In the genomic region with DNA sequence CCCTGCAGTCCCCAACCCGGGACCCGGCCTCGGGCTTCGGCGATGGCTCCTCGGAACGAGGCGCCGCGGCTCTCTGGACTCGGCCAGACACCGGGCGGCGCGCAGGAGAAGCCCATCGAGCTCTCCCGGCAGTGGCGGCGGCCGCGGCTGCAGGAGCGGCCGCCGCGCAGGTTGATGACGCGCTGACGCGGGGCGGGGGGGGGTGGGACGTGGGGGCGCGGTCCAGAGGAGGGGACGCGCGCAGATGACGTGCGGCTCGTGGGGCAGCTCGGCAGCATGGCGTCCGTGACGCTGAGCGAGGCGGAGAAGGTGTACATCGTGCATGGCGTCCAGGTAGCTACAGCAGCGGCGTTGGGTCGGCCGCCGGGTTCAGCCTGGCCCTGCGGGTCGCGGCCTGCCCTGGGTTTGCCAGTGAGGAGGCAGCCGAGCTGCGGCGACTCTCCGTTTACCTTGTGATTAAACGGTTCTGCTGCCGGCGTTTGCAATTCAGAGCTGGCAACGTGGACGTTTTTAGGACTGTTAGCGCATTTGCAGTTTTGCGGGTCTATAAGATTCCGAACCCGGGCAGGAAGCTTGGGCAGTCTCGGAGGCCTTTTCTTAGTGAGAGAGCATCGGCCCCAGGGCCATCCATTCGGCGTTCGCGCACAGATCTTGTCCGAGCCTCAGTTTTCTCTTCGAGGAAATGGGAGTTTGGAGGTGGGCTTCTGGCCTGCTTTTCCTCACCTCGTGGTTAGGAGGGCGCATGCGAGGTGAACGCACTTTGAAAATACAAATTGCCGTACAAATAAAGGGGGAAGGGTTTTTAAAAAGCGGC, we compare ENCODE assay signal across 8 cellular contexts. TPM values are rescaled to one million over a fixed set of nuclear protein-coding genes. Genes with fewer than 3 reads are reported as not detected.
A peak's percentile ranks its signal among the peaks of the same experiment; 100 is the strongest.
DNase-seq lines count a peak whose midpoint lies in the region; ATAC-seq and TF ChIP-seq lines count a peak whose summit lies in the region.

A gene (plus strand): TSS at position 243 of the 814 bp plus-strand sequence. CDS start 34 bp downstream, at position 277.
A gene with protein sequence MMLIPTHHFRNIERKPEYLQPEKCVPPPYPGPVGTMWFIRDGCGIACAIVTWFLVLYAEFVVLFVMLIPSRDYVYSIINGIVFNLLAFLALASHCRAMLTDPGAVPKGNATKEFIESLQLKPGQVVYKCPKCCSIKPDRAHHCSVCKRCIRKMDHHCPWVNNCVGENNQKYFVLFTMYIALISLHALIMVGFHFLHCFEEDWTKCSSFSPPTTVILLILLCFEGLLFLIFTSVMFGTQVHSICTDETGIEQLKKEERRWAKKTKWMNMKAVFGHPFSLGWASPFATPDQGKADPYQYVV (minus strand): TSS at position 173 of the 814 bp plus-strand sequence. CDS start 16,738 bp downstream, outside the sequence.

- H3K4me3 Mint-ChIP-seq in activated CD4-positive, alpha-beta T cell treated with anti-CD3 and anti-CD28 coated beads, Interleukin-2, amount 10 ng/mL, durations not matched to agents 7 days and 5 days, result peak within 1 kb of the TSS; percentile 96

- in situ Hi-C loops in GM18951 (cut with MboI; ENCODE audit: low sequenced_read_pairs, unreplicated experiment), result no loop called here

- ATAC-seq in HG03159 (IDR thresholded peaks at IDR 0.05; ENCODE audit: unreplicated experiment) (peak; percentile 79), left lobe of liver (peak; percentile 90)

- H3K4me1 Mint-ChIP-seq in activated CD4-positive, alpha-beta T cell treated with anti-CD3 and anti-CD28 coated beads, Interleukin-2, amount 10 ng/mL, durations not matched to agents 7 days and 5 days, result peaks cover 59% of the 10 kb centered on the region

- DNase-seq in AG09319 (ENCODE audit: extremely low read depth, low read depth) (peak; percentile 48), NCI-H526 (lab: John Stamatoyannopoulos, UW) (peak; percentile 61 to 90), cortex of kidney (lab: John Stamatoyannopoulos, UW) (peak; percentile 45), left lobe of liver (ENCODE audit: low spot score) (peak; percentile 88)
- peak; percentile 89 for DNase-seq in activated CD4-positive, alpha-beta T cell treated with anti-CD3 and anti-CD28 coated beads, Interleukin-2, amount 10 ng/mL, durations not matched to agents 7 days and 5 days
- DNase-seq in stimulated activated CD4-positive, alpha-beta T cell treated with anti-CD3 and anti-CD28 coated beads, Interleukin-2, amount 100 ng/mL, for 24 hours, result peak; percentile 86

- CTCF ChIA-PET in activated CD4-positive, alpha-beta T cell treated with anti-CD3 and anti-CD28 coated beads, Interleukin-2, amount 10 ng/mL, durations not matched to agents 7 days and 5 days (lab: Charles Lee), result interaction anchor here (0.5 to 1.7 kb wide), 8 partner anchors 16 to 290 kb away, joined by 3 to 5 read pairs (median 3); no protein-coding TSS in a partner anchor

- TF ChIP-seq CTCF in AG09319 (IDR thresholded peaks at IDR 0.05; ENCODE audit: low read depth, low read length), result no peak

- POLR2A ChIA-PET in activated CD4-positive, alpha-beta T cell treated with anti-CD3 and anti-CD28 coated beads, Interleukin-2, amount 10 ng/mL, durations not matched to agents 7 days and 5 days (lab: Charles Lee), result interaction anchor here (0.6 to 0.8 kb wide), 2 partner anchors 9 to 20 kb away, joined by 3 to 6 read pairs; no protein-coding TSS in a partner anchor

- H3K27ac Mint-ChIP-seq in activated CD4-positive, alpha-beta T cell treated with anti-CD3 and anti-CD28 coated beads, Interleukin-2, amount 10 ng/mL, durations not matched to agents 7 days and 5 days, result peak within 1 kb of the TSS; percentile 95

- TF ChIP-seq POLR2A in GM18951 (IDR thresholded peaks at IDR 0.05; ENCODE audit: extremely low read depth, insufficient read depth, insufficient read length), result peak; percentile 87

- peaks cover 11% of the 10 kb centered on the region for H3K36me3 Mint-ChIP-seq in activated CD4-positive, alpha-beta T cell treated with anti-CD3 and anti-CD28 coated beads, Interleukin-2, amount 10 ng/mL, durations not matched to agents 7 days and 5 days (ENCODE audit: low read depth)

- H3K27me3 Mint-ChIP-seq in activated CD4-positive, alpha-beta T cell treated with anti-CD3 and anti-CD28 coated beads, Interleukin-2, amount 10 ng/mL, durations not matched to agents 7 days and 5 days, result no peaks in the 10 kb centered on the region

- no peaks in the 10 kb centered on the region for H3K9me3 Mint-ChIP-seq in activated CD4-positive, alpha-beta T cell treated with anti-CD3 and anti-CD28 coated beads, Interleukin-2, amount 10 ng/mL, durations not matched to agents 7 days and 5 days

RNA-seq across cellular contexts. Expression of the first gene that starts in this region (rescaled TPM):
- 10 to 100 TPM; 35.8 to 40.2 TPM for total RNA-seq in activated CD4-positive, alpha-beta T cell treated with anti-CD3 and anti-CD28 coated beads, Interleukin-2, amount 10 ng/mL, durations not matched to agents 7 days and 5 days
- total RNA-seq in left lobe of liver, result 14.6 TPM

RNA-seq across cellular contexts. Expression of the second gene that starts in this region (rescaled TPM):
- total RNA-seq in activated CD4-positive, alpha-beta T cell treated with anti-CD3 and anti-CD28 coated beads, Interleukin-2, amount 10 ng/mL, durations not matched to agents 7 days and 5 days, result 10 to 100 TPM; 47.5 to 50.7 TPM
- total RNA-seq in left lobe of liver, result 36.6 TPM

Comparison
In these comparisons a context has a peak if more than half of its experiments do, and no peak if none do; other contexts are left out.
1. Peak in every context shown above with its lines: DNase-seq and ATAC-seq.